Comparison of ENCODE assay signal across 1 cellular context in the genomic region with DNA sequence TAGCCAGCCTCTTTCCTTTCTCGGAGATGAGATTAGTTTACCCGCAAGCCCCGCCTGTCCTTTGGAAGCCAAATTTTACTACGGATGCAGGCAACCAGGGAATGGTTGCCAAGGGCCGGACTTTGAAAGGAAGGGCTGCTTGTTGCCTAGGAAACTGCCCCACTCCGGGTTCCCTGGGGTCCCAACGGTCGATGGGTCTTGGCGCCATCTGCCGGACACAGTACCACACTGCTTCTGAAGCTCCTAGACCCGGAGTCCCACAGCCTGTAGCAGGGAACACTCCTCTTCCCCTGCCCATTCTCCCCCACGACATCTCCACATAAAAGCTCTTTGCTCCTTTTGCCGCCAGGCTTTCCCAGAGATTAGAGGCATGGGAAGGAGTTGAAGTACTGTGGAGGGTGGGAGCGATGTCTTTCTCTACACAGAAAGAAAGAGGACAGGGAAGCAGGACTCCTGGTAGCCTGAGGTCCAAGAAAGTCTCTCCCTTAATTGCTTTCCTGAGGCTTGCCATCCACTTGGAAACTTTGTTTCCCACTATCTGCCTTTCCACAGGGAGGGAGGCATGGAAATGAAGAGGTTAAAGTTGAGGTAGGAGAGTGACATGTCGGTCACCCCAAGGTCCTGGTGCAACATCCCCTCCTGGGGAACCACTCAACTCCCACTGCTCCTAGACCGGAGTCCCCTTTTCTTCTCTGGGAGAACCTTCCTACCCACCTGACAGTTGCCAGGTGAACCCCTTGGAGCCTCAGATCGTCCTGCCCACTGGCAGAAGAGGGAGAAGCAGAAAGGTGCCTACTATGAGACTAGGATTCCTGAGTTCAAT.
TF ChIP-seq lines count a peak whose summit lies in the region.

No MANE protein-coding gene starts in this region.

TF ChIP-seq in HEK293T, 16 proteins besides CTCF, POLR2A, EP300 and RAD21 (continued from another document):
- TF ChIP-seq, protein P1, sequence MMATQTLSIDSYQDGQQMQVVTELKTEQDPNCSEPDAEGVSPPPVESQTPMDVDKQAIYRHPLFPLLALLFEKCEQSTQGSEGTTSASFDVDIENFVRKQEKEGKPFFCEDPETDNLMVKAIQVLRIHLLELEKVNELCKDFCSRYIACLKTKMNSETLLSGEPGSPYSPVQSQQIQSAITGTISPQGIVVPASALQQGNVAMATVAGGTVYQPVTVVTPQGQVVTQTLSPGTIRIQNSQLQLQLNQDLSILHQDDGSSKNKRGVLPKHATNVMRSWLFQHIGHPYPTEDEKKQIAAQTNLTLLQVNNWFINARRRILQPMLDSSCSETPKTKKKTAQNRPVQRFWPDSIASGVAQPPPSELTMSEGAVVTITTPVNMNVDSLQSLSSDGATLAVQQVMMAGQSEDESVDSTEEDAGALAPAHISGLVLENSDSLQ (IDR thresholded peaks at IDR 0.05): no peak
- TF ChIP-seq ELF4 (IDR thresholded peaks at IDR 0.05) (no peak), BHLHE40 (IDR thresholded peaks at IDR 0.05; ENCODE audit: borderline replicate concordance) (no peak), FOXM1 (IDR thresholded peaks at IDR 0.05; ENCODE audit: borderline replicate concordance) (no peak), SP1 (IDR thresholded peaks at IDR 0.05) (no peak), LEF1 (IDR thresholded peaks at IDR 0.05; ENCODE audit: borderline replicate concordance) (no peak), TARDBP (IDR thresholded peaks at IDR 0.05) (no peak), ZNF384 (IDR thresholded peaks at IDR 0.05) (no peak), FOXK2 (IDR thresholded peaks at IDR 0.05) (no peak)
